In the genomic region with DNA sequence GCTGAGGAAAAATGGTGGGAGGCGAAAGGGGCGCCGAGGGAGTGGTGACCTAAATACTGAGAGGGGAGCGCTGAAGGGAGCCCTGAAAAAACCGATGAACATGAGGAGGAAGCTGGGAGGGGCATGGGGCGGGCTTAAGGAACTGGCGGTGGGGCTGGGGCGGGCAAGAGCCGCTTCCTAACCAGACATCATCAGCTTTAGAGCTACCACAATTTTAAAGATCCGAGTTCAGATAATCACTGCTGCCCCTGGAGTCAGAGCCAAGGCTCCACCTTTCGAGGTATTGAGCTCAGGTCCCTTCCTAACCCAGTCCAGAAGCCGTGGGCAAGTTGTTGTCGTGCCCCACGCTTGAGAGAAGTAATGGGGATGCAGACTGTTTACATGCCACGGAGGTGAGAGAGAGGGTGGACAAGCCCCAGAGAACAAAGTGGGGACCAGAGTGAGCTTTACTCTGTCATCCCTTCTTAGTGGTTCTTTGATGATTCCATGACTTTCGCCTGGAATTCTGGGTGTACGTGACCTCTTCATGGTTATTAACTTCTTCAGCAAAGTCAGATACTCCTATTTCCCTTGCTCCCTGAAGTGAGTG, we compare ENCODE assay signal across 6 cellular contexts. TPM values are rescaled to one million over a fixed set of nuclear protein-coding genes. Genes with fewer than 3 reads are reported as not detected.
DNase-seq lines count a peak whose midpoint lies in the region; ATAC-seq and TF ChIP-seq lines count a peak whose summit lies in the region.

No MANE protein-coding gene starts in this region.

- no peaks in the 10 kb centered on the region for H3K9me3 ChIP-seq in neuronal stem cell (replicated peaks in 1 of 2; ENCODE audit: control insufficient read depth in 2 of 2, insufficient read depth in 1 of 2, low read depth in 1 of 2, low read length in 2 of 2)

- no peaks in the 10 kb centered on the region for H3K27me3 Mint-ChIP-seq in endothelial cell (ENCODE audit: unreplicated experiment)

- H3K36me3 Mint-ChIP-seq in endothelial cell (ENCODE audit: low read depth, unreplicated experiment), result peaks cover 15% of the 10 kb centered on the region

- H3K27ac ChIP-seq in brain microvascular endothelial cell, result peak overlapping the region; percentile 8
- H3K27ac ChIP-seq in neuronal stem cell (replicated peaks; ENCODE audit: low read length), result no peak overlapping the region

- H2BK5ac ChIP-seq in neuronal stem cell (ENCODE audit: low read length), result no peak overlapping the region

- peak overlapping the region; percentile 75 for H3K4me3 ChIP-seq in brain microvascular endothelial cell (ENCODE audit: low read depth, low read length)
- peak overlapping the region; percentile 74 to 90 for H3K4me3 ChIP-seq in neuronal stem cell (ENCODE audit: low read length in 2 of 2)

- peak overlapping the region; percentile 62 for H3K23ac ChIP-seq in neuronal stem cell (ENCODE audit: low read depth, low read length, poor library complexity)

- H3K27me3 ChIP-seq in brain microvascular endothelial cell (replicated peaks), result no peaks in the 10 kb centered on the region
- H3K27me3 ChIP-seq in neuronal stem cell (ENCODE audit: control insufficient read depth in 3 of 3, insufficient read depth in 3 of 3, low read depth in 1 of 3, low read length in 3 of 3), result no peaks in the 10 kb centered on the region

- peaks cover 7% of the 10 kb centered on the region for H3K79me1 ChIP-seq in neuronal stem cell (ENCODE audit: low read depth, low read length)

- peaks cover 1 to 6% of the 10 kb centered on the region in 2 donors for H3K4me1 ChIP-seq in neuronal stem cell (ENCODE audit: control insufficient read depth in 2 of 2, insufficient read depth in 1 of 2, low read depth in 1 of 2, low read length in 2 of 2)

- no peak overlapping the region for H2BK15ac ChIP-seq in neuronal stem cell (ENCODE audit: low read length)

- H3K4ac ChIP-seq in neuronal stem cell (ENCODE audit: low read length), result no peak overlapping the region

- no peak for TF ChIP-seq CTCF in brain microvascular endothelial cell (IDR thresholded peaks at IDR 0.05; ENCODE audit: low read depth, low read length, missing control alignments)
- TF ChIP-seq CTCF in endothelial cell (IDR thresholded peaks at IDR 0.05; ENCODE audit: unreplicated experiment), result no peak

- H4K91ac ChIP-seq in neuronal stem cell (ENCODE audit: low read depth, low read length, poor library complexity), result no peak overlapping the region

- DNase-seq in brain microvascular endothelial cell (no peak), neuronal stem cell (ENCODE audit: low spot score) (no peak), endothelial cell (ENCODE audit: low spot score) (no peak), NCI-H2227 treated with DMSO at 0.1 percent for 48 hours (lab: John Stamatoyannopoulos, UW) (no peak)

- H3K9ac ChIP-seq in neuronal stem cell (ENCODE audit: low read depth, low read length, poor library complexity), result peak overlapping the region; percentile 85

- no peak overlapping the region for H3K14ac ChIP-seq in neuronal stem cell (ENCODE audit: low read length)

- H3K27ac Mint-ChIP-seq in endothelial cell (ENCODE audit: unreplicated experiment), result no peak overlapping the region

- no CpG with 5 or more reads among the region's 17 CpGs for WGBS in neuronal stem cell (ENCODE audit: extremely low coverage in 2 of 2, insufficient read length in 2 of 2, insufficient replicate concordance in 1 of 2), 2 donors

- H4K8ac ChIP-seq in neuronal stem cell (ENCODE audit: low read depth, low read length), result no peak overlapping the region

- no peak overlapping the region for H2BK12ac ChIP-seq in neuronal stem cell (ENCODE audit: low read length)

- peak overlapping the region; percentile 83 for H3K4me2 ChIP-seq in neuronal stem cell (ENCODE audit: insufficient read depth, low read length, poor library complexity, severe bottlenecking)

- peaks cover 3% of the 10 kb centered on the region for H3K4me1 Mint-ChIP-seq in endothelial cell (ENCODE audit: unreplicated experiment)

- in situ Hi-C loops in brain microvascular endothelial cell (cut with HindIII; ENCODE audit: low pct_ligation_motif_present, low sequenced_read_pairs), result no loop called here

- no peak overlapping the region for H2BK120ac ChIP-seq in neuronal stem cell (ENCODE audit: low read depth, low read length)

- ATAC-seq in GM18870 (IDR thresholded peaks at IDR 0.05; ENCODE audit: unreplicated experiment) (peak; percentile 1), HG03139 (IDR thresholded peaks at IDR 0.05; ENCODE audit: unreplicated experiment) (peak; percentile 26)

- H3K4me3 Mint-ChIP-seq in endothelial cell (ENCODE audit: unreplicated experiment), result no peak overlapping the region

- H2AK5ac ChIP-seq in neuronal stem cell (ENCODE audit: low read depth, low read length), result no peak overlapping the region

- H3K36me3 ChIP-seq in brain microvascular endothelial cell (replicated peaks) (peaks cover 43% of the 10 kb centered on the region), neuronal stem cell (replicated peaks in 1 of 2; ENCODE audit: control insufficient read depth in 2 of 2, insufficient read depth in 2 of 2, low read length in 2 of 2) (peaks cover 29 to 77% of the 10 kb centered on the region in 2 donors)

- H3K18ac ChIP-seq in neuronal stem cell (ENCODE audit: low read length), result no peak overlapping the region

- H2AFZ ChIP-seq in neuronal stem cell (ENCODE audit: low read length), result peak overlapping the region; percentile 85

- H3K9me3 Mint-ChIP-seq in endothelial cell (ENCODE audit: unreplicated experiment), result no peaks in the 10 kb centered on the region

RNA-seq across cellular contexts. Expression of a gene that starts 0.4 kb away (rescaled TPM):
- 36.2 TPM for polyA plus RNA-seq in neuronal stem cell (2013, experiment 1 of 2)
- 35.5 TPM for polyA plus RNA-seq in neuronal stem cell (2013, experiment 2 of 2)
- 33.9 TPM for total RNA-seq in endothelial cell (ENCODE audit: unreplicated experiment)

RNA-seq across cellular contexts. Expression of a gene that starts 0.7 kb away (rescaled TPM):
- 236 TPM for polyA plus RNA-seq in neuronal stem cell (2013, experiment 1 of 2)
- polyA plus RNA-seq in neuronal stem cell (2013, experiment 2 of 2), result 232 TPM
- 76.6 TPM for total RNA-seq in endothelial cell (ENCODE audit: unreplicated experiment)

RNA-seq across cellular contexts. Expression of a gene that starts 11.2 kb away (rescaled TPM):
- polyA plus RNA-seq in neuronal stem cell (2013, experiment 1 of 2), result 16.5 TPM
- polyA plus RNA-seq in neuronal stem cell (2013, experiment 2 of 2), result 16.1 TPM
- total RNA-seq in endothelial cell (ENCODE audit: unreplicated experiment), result 32.5 TPM

RNA-seq across cellular contexts. Expression of a gene that starts 24.5 kb away (rescaled TPM):
- polyA plus RNA-seq in neuronal stem cell (2013, experiment 1 of 2), result 0.24 TPM
- polyA plus RNA-seq in neuronal stem cell (2013, experiment 2 of 2), result 0.21 TPM
- total RNA-seq in endothelial cell (ENCODE audit: unreplicated experiment), result 0.15 TPM
